In the genomic region with DNA sequence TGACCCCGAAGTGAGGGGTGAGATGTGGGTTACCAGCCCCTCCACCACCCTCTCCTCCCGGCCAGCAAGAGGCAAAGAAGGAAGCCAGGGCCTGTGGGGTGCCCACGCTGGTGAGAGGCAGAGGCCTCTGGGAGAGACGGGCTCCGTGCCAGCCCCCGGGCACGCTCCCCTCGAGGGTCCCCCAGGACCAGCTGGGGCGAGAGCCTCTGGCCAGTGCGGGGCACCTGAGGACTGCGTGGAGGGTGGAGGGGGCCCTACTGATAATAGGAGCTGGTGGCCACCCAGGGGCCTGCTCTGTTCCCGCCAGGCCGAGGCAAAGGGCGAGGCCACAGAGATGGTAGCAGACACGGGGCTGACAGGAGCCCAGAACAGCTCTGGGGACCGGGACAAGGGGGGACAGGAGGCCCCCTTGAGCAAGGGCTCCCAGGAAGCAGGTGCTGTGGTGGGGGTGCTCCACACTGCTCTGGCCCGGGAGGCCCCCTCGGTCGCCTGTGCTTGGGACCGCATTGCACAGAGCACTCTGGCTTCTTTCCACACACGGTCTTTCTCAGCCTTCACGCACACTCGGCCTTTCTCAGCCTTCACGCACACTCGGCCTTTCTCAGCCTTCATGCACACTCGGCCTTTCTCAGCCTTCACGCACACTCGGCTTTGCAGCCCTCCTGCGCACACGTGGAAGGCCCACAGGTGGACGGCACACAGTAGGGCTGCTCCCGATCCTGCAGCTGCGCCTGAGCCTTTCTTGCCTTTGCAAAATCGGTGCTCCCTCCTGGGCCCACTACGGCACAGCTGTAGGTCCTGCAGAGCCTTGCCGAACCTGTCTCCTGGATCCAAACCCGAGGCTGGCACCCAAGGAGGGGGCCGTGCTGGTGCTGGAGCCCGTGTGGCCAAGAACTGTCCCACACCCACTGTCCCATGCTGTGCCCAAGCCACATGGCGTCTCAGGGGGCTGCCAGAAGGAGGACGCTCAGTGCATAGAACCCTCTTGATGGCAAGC, we compare ENCODE assay signal across 18 cellular contexts.
DNase-seq lines count a peak whose midpoint lies in the region; TF ChIP-seq lines count a peak whose summit lies in the region.
"Had no signal": no experiment of that assay in that cellular context is flagged by ENCODE, and none has a peak within 500 bp of the region (broad histone marks: within the 10 kb centered on the region; RNA-seq: fewer than 3 reads in every experiment).

No MANE protein-coding gene starts in this region.

- no peak overlapping the region for H3K4me3 ChIP-seq in breast epithelium
- H3K4me3 ChIP-seq in hepatocyte = no peak overlapping the region
- H3K4me3 ChIP-seq in sigmoid colon = no peak overlapping the region
- no peak overlapping the region for H3K4me3 ChIP-seq in urinary bladder (ENCODE audit: low read depth, low read length)
- H3K4me3 ChIP-seq in osteoblast (ENCODE audit: insufficient read depth, low read length) = no peak overlapping the region
- H3K4me3 ChIP-seq: colonic mucosa had no signal

- no peak overlapping the region for H3K27ac Mint-ChIP-seq in MCF 10A (ENCODE audit: low read depth, unreplicated experiment)
- H3K27ac Mint-ChIP-seq: activated naive CD4-positive, alpha-beta T cell treated with anti-CD3 and anti-CD28 coated beads, Interleukin-2, amount 50 U/mL, for 24 hours had no signal

- WGBS in hepatocyte (ENCODE audit: low lambda C conversion rate, missing lambda C conversion rate) = 93% methylated on average over 41 of the region's 41 CpGs
- WGBS in sigmoid colon, 2 donors = 91 to 92% methylated on average over 41 of the region's 41 CpGs
- WGBS in urinary bladder = 90% methylated on average over 41 of the region's 41 CpGs

- intact Hi-C loops in breast epithelium (cut with DNase I; ENCODE audit: low total_unique reads) (no loop called here), MCF 10A (cut with micrococcal nuclease) (no loop called here), sigmoid colon (cut with DNase I) (no loop called here)

- peaks cover 6 to 10% of the 10 kb centered on the region in 2 donors for H3K9me3 ChIP-seq in breast epithelium
- H3K9me3 ChIP-seq in hepatocyte (ENCODE audit: low read depth) = no peaks in the 10 kb centered on the region
- peaks cover 0 to 2% (median 1%) of the 10 kb centered on the region in 4 donors for H3K9me3 ChIP-seq in sigmoid colon
- H3K9me3 ChIP-seq in osteoblast (ENCODE audit: low read depth, low read length) = no peaks in the 10 kb centered on the region
- H3K9me3 ChIP-seq: colonic mucosa had no signal

- peaks cover 23% of the 10 kb centered on the region for H3K9me3 Mint-ChIP-seq in MCF 10A (ENCODE audit: unreplicated experiment)

- H3K36me3 Mint-ChIP-seq in MCF 10A (ENCODE audit: insufficient read depth, unreplicated experiment) = no peaks in the 10 kb centered on the region
- H3K36me3 Mint-ChIP-seq: activated naive CD4-positive, alpha-beta T cell treated with anti-CD3 and anti-CD28 coated beads, Interleukin-2, amount 50 U/mL, for 24 hours had no signal

- POLR2A ChIA-PET in MCF 10A (lab: Yijun Ruan, JAX) = interaction anchor here (0.7 kb wide), 1 partner anchor 262 kb away, joined by 3 read pairs; no protein-coding TSS in a partner anchor

- H3K27me3 ChIP-seq in breast epithelium = no peaks in the 10 kb centered on the region
- H3K27me3 ChIP-seq in hepatocyte = no peaks in the 10 kb centered on the region
- no peaks in the 10 kb centered on the region for H3K27me3 ChIP-seq in sigmoid colon
- no peaks in the 10 kb centered on the region for H3K27me3 ChIP-seq in osteoblast (ENCODE audit: insufficient read depth, low read length)
- H3K27me3 ChIP-seq: colonic mucosa had no signal

- CTCF ChIA-PET in MCF 10A (lab: Yijun Ruan, JAX) = no interaction called here

- DNase-seq in breast epithelium (ENCODE audit: low spot score in 2 of 2) = no peak
- DNase-seq in MCF 10A (ENCODE audit: unreplicated experiment) = no peak
- no peak for DNase-seq in hepatocyte (ENCODE audit: low spot score)
- DNase-seq in sigmoid colon = no peak
- DNase-seq in osteoblast (ENCODE audit: insufficient read length, low spot score, missing footprints) = no peak
- DNase-seq in activated T-cell treated with anti-CD3 and anti-CD28 coated beads for 4 hours = no peak
- no peak for DNase-seq in C1 segment of cervical spinal cord (lab: John Stamatoyannopoulos, UW)
- DNase-seq: Karpas-422; NCI-H2081 treated with DMSO at 0.1 percent for 48 hours; NCI-H510A treated with DMSO at 0.1 percent for 48 hours; stimulated activated CD4-positive, alpha-beta T cell treated with anti-CD3 and anti-CD28 coated beads, Interleukin-2, amount 100 ng/mL, for 48 hours; SW 1271 had no signal

- peak overlapping the region; percentile 17 to 36 for H3K27ac ChIP-seq in breast epithelium
- peak overlapping the region; percentile 70 for H3K27ac ChIP-seq in hepatocyte
- peak overlapping the region; percentile 15 to 71 (median 38) for H3K27ac ChIP-seq in sigmoid colon
- H3K27ac ChIP-seq in urinary bladder (ENCODE audit: low read depth) = peak overlapping the region; percentile 82
- no peak overlapping the region for H3K27ac ChIP-seq in osteoblast (ENCODE audit: low read depth, low read length)
- H3K27ac ChIP-seq: 22Rv1, colonic mucosa, epithelial cell of prostate, parathyroid adenoma had no signal

- peak overlapping the region; percentile 26 for H3K4me2 ChIP-seq in hepatocyte
- no peak overlapping the region for H3K4me2 ChIP-seq in osteoblast (ENCODE audit: insufficient read depth, low read length)

- TF ChIP-seq POLR2A in breast epithelium (IDR thresholded peaks at IDR 0.05) = no peak
- TF ChIP-seq POLR2A in sigmoid colon (IDR thresholded peaks at IDR 0.05) = no peak

- H4K20me1 ChIP-seq in hepatocyte (ENCODE audit: insufficient read depth, poor library complexity, severe bottlenecking) (no peaks in the 10 kb centered on the region), osteoblast (ENCODE audit: insufficient read depth, low read length) (no peaks in the 10 kb centered on the region)

- no peak for TF ChIP-seq EP300 in sigmoid colon (IDR thresholded peaks at IDR 0.05)

- peaks cover 27% of the 10 kb centered on the region for H3K27me3 Mint-ChIP-seq in MCF 10A (ENCODE audit: insufficient read depth, unreplicated experiment)
- H3K27me3 Mint-ChIP-seq: activated naive CD4-positive, alpha-beta T cell treated with anti-CD3 and anti-CD28 coated beads, Interleukin-2, amount 50 U/mL, for 24 hours had no signal

- H3K79me2 ChIP-seq in hepatocyte (no peaks in the 10 kb centered on the region), osteoblast (ENCODE audit: insufficient read depth, low read length) (no peaks in the 10 kb centered on the region)
- H3K79me2 ChIP-seq: parathyroid adenoma had no signal

- H3K36me3 ChIP-seq in breast epithelium (no peaks in the 10 kb centered on the region), hepatocyte (replicated peaks; ENCODE audit: insufficient read depth, low read depth) (no peaks in the 10 kb centered on the region), sigmoid colon (no peaks in the 10 kb centered on the region), urinary bladder (ENCODE audit: insufficient read depth) (no peaks in the 10 kb centered on the region), osteoblast (ENCODE audit: insufficient read depth, low read length) (no peaks in the 10 kb centered on the region)
- H3K36me3 ChIP-seq: colonic mucosa had no signal

- no peaks in the 10 kb centered on the region for H3K4me1 Mint-ChIP-seq in MCF 10A (ENCODE audit: insufficient read depth, unreplicated experiment)
- H3K4me1 Mint-ChIP-seq: activated naive CD4-positive, alpha-beta T cell treated with anti-CD3 and anti-CD28 coated beads, Interleukin-2, amount 50 U/mL, for 24 hours had no signal

- H3K4me1 ChIP-seq in breast epithelium = no peaks in the 10 kb centered on the region
- H3K4me1 ChIP-seq in hepatocyte (ENCODE audit: insufficient read depth) = peaks cover 3% of the 10 kb centered on the region
- H3K4me1 ChIP-seq in sigmoid colon = peaks cover 0 to 16% (median 15%) of the 10 kb centered on the region in 4 donors
- H3K4me1 ChIP-seq in urinary bladder (ENCODE audit: insufficient read depth) = no peaks in the 10 kb centered on the region
- no peaks in the 10 kb centered on the region for H3K4me1 ChIP-seq in osteoblast (ENCODE audit: insufficient read depth, low read length)
- H3K4me1 ChIP-seq: colonic mucosa, parathyroid adenoma had no signal

- H3K4me3 Mint-ChIP-seq in MCF 10A (ENCODE audit: unreplicated experiment) = no peak overlapping the region
- H3K4me3 Mint-ChIP-seq: activated naive CD4-positive, alpha-beta T cell treated with anti-CD3 and anti-CD28 coated beads, Interleukin-2, amount 50 U/mL, for 24 hours had no signal

- no peaks in the 10 kb centered on the region for H3K9me2 ChIP-seq in hepatocyte (replicated peaks; ENCODE audit: insufficient read depth)

- TF ChIP-seq CTCF in breast epithelium (IDR thresholded peaks at IDR 0.05) (no peak), MCF 10A (IDR thresholded peaks at IDR 0.05; ENCODE audit: unreplicated experiment) (no peak), hepatocyte (IDR thresholded peaks at IDR 0.05; ENCODE audit: poor library complexity) (no peak), sigmoid colon (IDR thresholded peaks at IDR 0.05) (no peak), osteoblast (IDR thresholded peaks at IDR 0.05; ENCODE audit: extremely low read depth, low read depth, low read length) (no peak)

- BruUV-seq in MCF 10A (replicated peaks; lab: Mats Ljungman, UMichigan) = no TSS peak

- H2AFZ ChIP-seq in hepatocyte (no peak overlapping the region), osteoblast (ENCODE audit: low read length) (no peak overlapping the region)
- H2AFZ ChIP-seq: parathyroid adenoma had no signal
